In genomic region chr11:94776351-94777321, GRCh38 we compare ENCODE assay signal across 8 cellular contexts. TPM values are rescaled to one million over a fixed set of nuclear protein-coding genes. Genes with fewer than 3 reads are reported as not detected.
DNase-seq lines count a peak whose midpoint lies in the region; ATAC-seq, FAIRE-seq and TF ChIP-seq lines count a peak whose summit lies in the region.

No MANE protein-coding gene starts in this region.

- peaks cover 12% of the 10 kb centered on the region for H3K36me3 ChIP-seq in endodermal cell (ENCODE audit: control insufficient read depth, insufficient read depth, low read length)
- H3K36me3 ChIP-seq in trophoblast cell (ENCODE audit: control insufficient read depth in 1 of 2, insufficient read depth in 2 of 2, low read length in 2 of 2), result no peaks in the 10 kb centered on the region

- peaks cover 47% of the 10 kb centered on the region for H3K4me1 Mint-ChIP-seq in endodermal cell

- peaks cover 5% of the 10 kb centered on the region for H3K9me3 Mint-ChIP-seq in endodermal cell

- H3K9me3 ChIP-seq in endodermal cell (ENCODE audit: control insufficient read depth, low read length) (peaks cover 7% of the 10 kb centered on the region), trophoblast cell (ENCODE audit: insufficient read depth, low read depth, low read length) (peaks cover 2% of the 10 kb centered on the region)

- no peaks in the 10 kb centered on the region for H3K27me3 ChIP-seq in endodermal cell (ENCODE audit: control insufficient read depth, insufficient read depth, low read length, poor library complexity, severe bottlenecking)
- H3K27me3 ChIP-seq in trophoblast cell (ENCODE audit: insufficient read depth, low read length), result no peaks in the 10 kb centered on the region

- H3K27ac Mint-ChIP-seq in endodermal cell, result peak overlapping the region; percentile 59

- H3K9ac ChIP-seq in endodermal cell (ENCODE audit: extremely low read depth, low read length, poor library complexity, severe bottlenecking) (peak overlapping the region; percentile 51), trophoblast cell (ENCODE audit: low read length) (no peak overlapping the region)

- WGBS in endodermal cell (ENCODE audit: insufficient coverage in 1 of 2, insufficient read length in 1 of 2), 2 experiments, result 32 to 59% methylated on average over 2 to 5 of the region's 5 CpGs
- no CpG with 5 or more reads among the region's 5 CpGs for WGBS in trophoblast cell (ENCODE audit: extremely low coverage, insufficient coverage, insufficient read length)

- H2AK5ac ChIP-seq in trophoblast cell (ENCODE audit: low read length), result no peak overlapping the region

- H3K23ac ChIP-seq in trophoblast cell (ENCODE audit: low read length), result no peak overlapping the region

- H3K79me2 ChIP-seq in trophoblast cell (ENCODE audit: control insufficient read depth, insufficient read depth, low read length, poor library complexity), result peaks cover 13% of the 10 kb centered on the region

- no peak overlapping the region for H4K8ac ChIP-seq in trophoblast cell (ENCODE audit: low read depth, low read length)

- H3K36me3 Mint-ChIP-seq in endodermal cell (ENCODE audit: low read depth), result peaks cover 5% of the 10 kb centered on the region

- peak overlapping the region; percentile 49 for H3K4me2 ChIP-seq in trophoblast cell (ENCODE audit: low read length)

- TF ChIP-seq POLR2A in GM12891 (IDR thresholded peaks at IDR 0.05; ENCODE audit: low read depth, low read length) (no peak), GM18505 (IDR thresholded peaks at IDR 0.05; ENCODE audit: borderline replicate concordance, extremely low read depth, insufficient read depth, insufficient read length) (no peak)

- H2BK120ac ChIP-seq in trophoblast cell (ENCODE audit: insufficient read depth, low read length, poor library complexity), result no peak overlapping the region

- H2BK12ac ChIP-seq in trophoblast cell (ENCODE audit: low read length), result no peak overlapping the region

- no peaks in the 10 kb centered on the region for H3K27me3 Mint-ChIP-seq in endodermal cell (ENCODE audit: insufficient read depth)

- no peak overlapping the region for H3K14ac ChIP-seq in trophoblast cell (ENCODE audit: low read length)

- peak overlapping the region; percentile 62 for H3K27ac ChIP-seq in endodermal cell (ENCODE audit: low read depth, low read length)
- H3K27ac ChIP-seq in trophoblast cell (ENCODE audit: low read depth, low read length), result peak overlapping the region; percentile 38

- H3K18ac ChIP-seq in trophoblast cell (ENCODE audit: low read length), result no peak overlapping the region

- FAIRE-seq in GM12891 (lab: Jason Lieb, UNC), result peak; percentile 26

- H3K79me1 ChIP-seq in trophoblast cell (ENCODE audit: low read length), result peaks cover 1% of the 10 kb centered on the region

- H4K12ac ChIP-seq in trophoblast cell (ENCODE audit: low read depth, low read length), result no peak overlapping the region

- H3K4me1 ChIP-seq in endodermal cell (ENCODE audit: control insufficient read depth, insufficient read depth, low read length) (peaks cover 15% of the 10 kb centered on the region), trophoblast cell (ENCODE audit: control insufficient read depth in 1 of 2, insufficient read depth in 2 of 2, low read length in 2 of 2) (peaks cover 12 to 18% of the 10 kb centered on the region in 2 experiments)

- DNase-seq in GM12891 (ENCODE audit: insufficient read length, low spot score), result no peak
- DNase-seq in NCI-H2029 treated with DMSO at 0.1 percent for 48 hours (lab: John Stamatoyannopoulos, UW), result peak; percentile 78
- peak; percentile 85 for DNase-seq in endodermal cell
- DNase-seq in trophoblast cell, result peak; percentile 34 to 81
- DNase-seq in superior temporal gyrus (ENCODE audit: extremely low spot score), result no peak
- DNase-seq in CD1c-positive myeloid dendritic cell (ENCODE audit: extremely low spot score), result no peak

- H3K4me3 Mint-ChIP-seq in endodermal cell, result no peak overlapping the region

- ATAC-seq in HG03025 (IDR thresholded peaks at IDR 0.05; ENCODE audit: low FRiP score, unreplicated experiment) (no peak), GM18505 (IDR thresholded peaks at IDR 0.05; ENCODE audit: unreplicated experiment) (no peak)

- no peak overlapping the region for H2BK5ac ChIP-seq in trophoblast cell (ENCODE audit: low read depth, low read length, poor library complexity)

- H2AFZ ChIP-seq in trophoblast cell (ENCODE audit: insufficient read depth, low read length, poor library complexity), result no peak overlapping the region

- H3K4ac ChIP-seq in trophoblast cell (ENCODE audit: low read depth, low read length), result no peak overlapping the region

- H3K4me3 ChIP-seq in endodermal cell (ENCODE audit: low read length) (peak overlapping the region; percentile 21), trophoblast cell (ENCODE audit: low read depth, low read length) (no peak overlapping the region)

- no peak for TF ChIP-seq CTCF in endodermal cell (conservative IDR thresholded peaks at IDR 0.05)

- H4K91ac ChIP-seq in trophoblast cell (ENCODE audit: low read depth, low read length), result no peak overlapping the region

TF ChIP-seq in GM12891, 5 proteins besides CTCF, POLR2A, EP300 and RAD21:
- TF ChIP-seq POU2F2 (IDR thresholded peaks at IDR 0.05; ENCODE audit: low read depth, low read length), result no peak
- TF ChIP-seq SPI1 (IDR thresholded peaks at IDR 0.05; ENCODE audit: low read depth, low read length), result 0 out of 2 replicates have a peak, but pooled peaks have one; percentile 25

RNA-seq across cellular contexts. Expression of gene AMOTL1, which starts 8.5 kb away (rescaled TPM):
- 0.71 TPM for polyA plus RNA-seq in GM12891 (2012; ENCODE audit: low read depth, missing spikeins)
- total RNA-seq in endodermal cell, result 10 to 100 TPM; 45.0 to 60.0 TPM
- polyA plus RNA-seq in endodermal cell (2013, experiment 1 of 2), result 30.1 TPM
- polyA plus RNA-seq in endodermal cell (2013, experiment 2 of 2), result 33.0 TPM
- polyA plus RNA-seq in trophoblast cell (2013), result 31.6 and 32.9 TPM in 2 replicates

Comparison
In these comparisons a context has a peak if more than half of its experiments do, and no peak if none do; other contexts are left out.
1. DNase-seq: peak in NCI-H2029 treated with DMSO at 0.1 percent for 48 hours (single experiment), endodermal cell (single experiment) and trophoblast cell (2 of 2); none in GM12891 (single experiment), superior temporal gyrus (single experiment) and CD1c-positive myeloid dendritic cell (single experiment).